Comparison of ENCODE assay signal across 8 cellular contexts in the genomic region with DNA sequence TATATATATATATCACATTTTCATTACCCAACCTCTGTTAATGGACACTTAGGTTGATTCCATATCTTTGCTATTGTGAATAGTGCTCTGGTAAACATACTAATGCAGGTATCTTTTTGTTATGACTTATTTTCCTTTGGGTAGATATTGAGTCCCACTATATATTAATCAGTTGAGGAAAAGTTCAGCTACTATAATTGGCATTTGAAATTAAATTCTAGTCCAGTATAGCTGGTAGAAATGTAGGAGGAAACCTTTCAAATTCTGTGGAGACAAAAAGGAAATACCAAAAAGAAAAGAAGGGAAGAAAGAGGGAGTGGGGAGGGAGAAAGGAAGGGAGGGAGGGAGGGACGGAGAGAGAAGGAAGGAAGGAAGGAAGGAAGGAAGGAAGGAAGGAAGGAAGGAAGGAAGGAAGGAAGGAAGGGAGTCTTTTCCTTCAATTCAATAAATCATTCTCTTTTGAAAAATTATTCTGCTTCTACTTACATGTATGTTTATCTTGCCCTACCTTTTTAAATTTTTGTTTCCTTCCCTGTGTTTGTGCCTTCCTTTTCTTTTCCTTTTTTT.
"Had no signal": no experiment of that assay in that cellular context is flagged by ENCODE, and none has a peak within 500 bp of the region (broad histone marks: within the 10 kb centered on the region; RNA-seq: fewer than 3 reads in every experiment).

No MANE protein-coding gene starts in this region.

- H3K4me2 ChIP-seq: GM23338 had no signal

- DNase-seq: H9, HCEC 1CT, HFFc6, KG1 had no signal

- H2AFZ ChIP-seq: GM23338 had no signal

- FAIRE-seq: H1, H54, HTR-8/SVneo had no signal

- H3K4me3 ChIP-seq: GM23338 had no signal

- ATAC-seq: GM23338 had no signal
